In the genomic region with DNA sequence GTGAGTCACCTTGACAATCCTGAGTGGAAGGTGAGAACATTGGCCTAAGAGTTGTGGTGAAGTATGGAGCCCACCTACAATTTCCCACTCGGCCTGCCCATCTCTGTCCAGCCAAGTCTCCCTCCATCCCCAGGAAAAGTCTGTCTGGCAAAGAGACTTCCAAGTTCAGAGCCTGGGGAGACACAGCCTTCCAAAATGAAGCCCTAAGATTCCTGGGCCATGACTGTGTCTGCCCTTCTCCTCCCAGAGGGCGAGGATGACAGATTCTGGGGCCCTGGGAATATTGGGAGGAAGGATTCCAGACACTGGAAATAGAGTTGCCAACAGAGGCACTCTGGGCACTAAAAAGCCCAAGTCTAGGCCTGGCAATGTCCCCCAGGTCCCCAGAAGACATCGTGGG, we compare ENCODE assay signal across 13 cellular contexts.
DNase-seq lines count a peak whose midpoint lies in the region; ATAC-seq and TF ChIP-seq lines count a peak whose summit lies in the region.
"Had no signal": no experiment of that assay in that cellular context is flagged by ENCODE, and none has a peak within 500 bp of the region (broad histone marks: within the 10 kb centered on the region; RNA-seq: fewer than 3 reads in every experiment).

No MANE protein-coding gene starts in this region.

- H3K27ac ChIP-seq in right atrium auricular region (peak overlapping the region; percentile 67 to 78), suprapubic skin (peak overlapping the region; percentile 74)
- H3K27ac ChIP-seq: right lobe of liver had no signal

- ATAC-seq in activated CD8-positive, alpha-beta memory T cell treated with anti-CD3 and anti-CD28 coated beads, Interleukin-2, amount 10 ng/mL, durations not matched to agents 7 days and 5 days: no peak

- H3K27me3 ChIP-seq in right atrium auricular region: no peaks in the 10 kb centered on the region
- no peaks in the 10 kb centered on the region for H3K27me3 ChIP-seq in suprapubic skin
- H3K27me3 ChIP-seq: right lobe of liver had no signal

- H3K4me3 ChIP-seq in astrocyte of the cerebellum (ENCODE audit: low read depth, low read length) (no peak overlapping the region), right atrium auricular region (no peak overlapping the region), suprapubic skin (no peak overlapping the region)
- H3K4me3 ChIP-seq: right lobe of liver had no signal

- CTCF ChIA-PET in activated CD8-positive, alpha-beta memory T cell treated with anti-CD3 and anti-CD28 coated beads, Interleukin-2, amount 10 ng/mL, durations not matched to agents 7 days and 5 days (lab: Charles Lee): interaction anchor here (0.6 kb wide), 1 partner anchor 13 kb away, joined by 3 read pairs; no protein-coding TSS in a partner anchor

- TF ChIP-seq EP300 in suprapubic skin (IDR thresholded peaks at IDR 0.05): no peak

- H3K27me3 Mint-ChIP-seq in activated CD8-positive, alpha-beta memory T cell treated with anti-CD3 and anti-CD28 coated beads, Interleukin-2, amount 10 ng/mL, durations not matched to agents 7 days and 5 days: peaks cover 6% of the 10 kb centered on the region

- H3K4me1 Mint-ChIP-seq in activated CD8-positive, alpha-beta memory T cell treated with anti-CD3 and anti-CD28 coated beads, Interleukin-2, amount 10 ng/mL, durations not matched to agents 7 days and 5 days: peaks cover 18% of the 10 kb centered on the region

- TF ChIP-seq CTCF in astrocyte of the cerebellum (IDR thresholded peaks at IDR 0.05; ENCODE audit: low read depth, low read length, missing control alignments) (no peak), right atrium auricular region (IDR thresholded peaks at IDR 0.05) (no peak), suprapubic skin (IDR thresholded peaks at IDR 0.05) (no peak)

- no peak overlapping the region for H3K4me3 Mint-ChIP-seq in activated CD8-positive, alpha-beta memory T cell treated with anti-CD3 and anti-CD28 coated beads, Interleukin-2, amount 10 ng/mL, durations not matched to agents 7 days and 5 days
- H3K4me3 Mint-ChIP-seq: T-helper 1 cell treated with Interleukin-12 subunit alpha and Interleukin-12 subunit beta and Interleukin-4 antibody, amounts not matched to agents 30 μg/mL and 1 μg/mL, for 36 hours had no signal

- in situ Hi-C loops in astrocyte of the cerebellum (cut with HindIII; ENCODE audit: low sequenced_read_pairs): no loop called here

- H3K9me3 ChIP-seq in right atrium auricular region (peaks cover 0 to 16% of the 10 kb centered on the region in 2 donors), suprapubic skin (no peaks in the 10 kb centered on the region)
- H3K9me3 ChIP-seq: right lobe of liver had no signal

- peaks cover 9% of the 10 kb centered on the region for H3K36me3 Mint-ChIP-seq in activated CD8-positive, alpha-beta memory T cell treated with anti-CD3 and anti-CD28 coated beads, Interleukin-2, amount 10 ng/mL, durations not matched to agents 7 days and 5 days

- no peak for TF ChIP-seq POLR2A in suprapubic skin (IDR thresholded peaks at IDR 0.05)

- H3K4me1 ChIP-seq in right atrium auricular region (peaks cover 0 to 7% of the 10 kb centered on the region in 2 donors), suprapubic skin (peaks cover 4% of the 10 kb centered on the region)
- H3K4me1 ChIP-seq: right lobe of liver had no signal

- peaks cover 5% of the 10 kb centered on the region for H3K9me3 Mint-ChIP-seq in activated CD8-positive, alpha-beta memory T cell treated with anti-CD3 and anti-CD28 coated beads, Interleukin-2, amount 10 ng/mL, durations not matched to agents 7 days and 5 days (ENCODE audit: low read depth)

- WGBS in suprapubic skin: 64% methylated on average over 2 of the region's 3 CpGs

- DNase-seq in HS-27A (ENCODE audit: low read depth) (peak; percentile 98), astrocyte of the cerebellum (ENCODE audit: low read depth) (peak; percentile 80), right atrium auricular region (ENCODE audit: low spot score) (no peak), suprapubic skin (ENCODE audit: low spot score in 2 of 2) (peak in 1 of 2 donors; percentile 39), NCI-H82 treated with DMSO at 0.1 percent for 48 hours (lab: John Stamatoyannopoulos, UW; ENCODE audit: unreplicated experiment) (no peak), GM19238 (ENCODE audit: insufficient read length, low spot score) (no peak), superior temporal gyrus (ENCODE audit: extremely low spot score) (no peak)
- DNase-seq in activated CD8-positive, alpha-beta memory T cell treated with anti-CD3 and anti-CD28 coated beads, Interleukin-2, amount 10 ng/mL, durations not matched to agents 7 days and 5 days: no peak
- DNase-seq: activated CD8-positive, alpha-beta memory T cell treated with anti-CD3 and anti-CD28 coated beads, Interleukin-2, amount 50 U/mL, for 48 hours; KBM-7; NCI-H2227 treated with DMSO at 0.1 percent for 48 hours; right lobe of liver had no signal

- no peak overlapping the region for H3K27ac Mint-ChIP-seq in activated CD8-positive, alpha-beta memory T cell treated with anti-CD3 and anti-CD28 coated beads, Interleukin-2, amount 10 ng/mL, durations not matched to agents 7 days and 5 days
- H3K27ac Mint-ChIP-seq: T-helper 1 cell treated with Interleukin-12 subunit alpha and Interleukin-12 subunit beta and Interleukin-4 antibody, amounts not matched to agents 30 μg/mL and 1 μg/mL, for 36 hours had no signal

- H3K36me3 ChIP-seq in right atrium auricular region (no peaks in the 10 kb centered on the region), suprapubic skin (no peaks in the 10 kb centered on the region)
- H3K36me3 ChIP-seq: right lobe of liver had no signal

Comparison
In these comparisons a context has a peak if more than half of its experiments do, and no peak if none do; other contexts are left out.
1. DNase-seq: peak in HS-27A (single experiment) and astrocyte of the cerebellum (single experiment); none in right atrium auricular region (single experiment), activated CD8-positive, alpha-beta memory T cell treated with anti-CD3 and anti-CD28 coated beads, Interleukin-2, amount 10 ng/mL, durations not matched to agents 7 days and 5 days (single experiment), NCI-H82 treated with DMSO at 0.1 percent for 48 hours (single experiment), GM19238 (single experiment) and superior temporal gyrus (single experiment).